ENCODE assay signal across 1 cellular context in genomic region chr17:40511667-40512221, GRCh38.
TF ChIP-seq lines count a peak whose summit lies in the region.

No MANE protein-coding gene starts in this region.

TF ChIP-seq in SK-N-SH treated with all-trans-retinoic acid at 6 μM for 48 hours, 23 proteins besides CTCF, POLR2A, EP300 and RAD21 (continued from another document):
- TF ChIP-seq TSHZ2 (CRISPR knock-in tag; IDR thresholded peaks at IDR 0.05), result no peak
